Comparison of ENCODE assay signal across 10 cellular contexts in genomic region chr15:75672111-75672602, GRCh38. TPM values are rescaled to one million over a fixed set of nuclear protein-coding genes. Genes with fewer than 3 reads are reported as not detected.
DNase-seq lines count a peak whose midpoint lies in the region; ATAC-seq and TF ChIP-seq lines count a peak whose summit lies in the region.
"Had no signal": no experiment of that assay in that cellular context is flagged by ENCODE, and none has a peak within 500 bp of the region (broad histone marks: within the 10 kb centered on the region; RNA-seq: fewer than 3 reads in every experiment).

No MANE protein-coding gene starts in this region.

- no peak overlapping the region for H3K4me2 ChIP-seq in neuronal stem cell (ENCODE audit: insufficient read depth, low read length, poor library complexity, severe bottlenecking)

- no peak overlapping the region for H3K18ac ChIP-seq in neuronal stem cell (ENCODE audit: low read length)

- H2AFZ ChIP-seq in neuronal stem cell (ENCODE audit: low read length): no peak overlapping the region

- TF ChIP-seq CTCF in fibroblast of the aortic adventitia (IDR thresholded peaks at IDR 0.05; ENCODE audit: insufficient read depth, low read length) (no peak), gastrocnemius medialis (IDR thresholded peaks at IDR 0.05 in 4 of 5, conservative IDR thresholded peaks at IDR 0.05 in 1 of 5) (no peak)
- no peak for TF ChIP-seq CTCF in CD4-positive, alpha-beta T cell (IDR thresholded peaks at IDR 0.05)

- TF ChIP-seq POLR2A in gastrocnemius medialis (IDR thresholded peaks at IDR 0.05): no peak

- H3K27me3 ChIP-seq in SJSA1 (replicated peaks): no peaks in the 10 kb centered on the region
- no peaks in the 10 kb centered on the region for H3K27me3 ChIP-seq in gastrocnemius medialis
- H3K27me3 ChIP-seq in CD4-positive, alpha-beta T cell (ENCODE audit: control insufficient read depth, insufficient read depth, low read length): no peaks in the 10 kb centered on the region
- H3K27me3 ChIP-seq in neuronal stem cell (ENCODE audit: control insufficient read depth in 3 of 3, insufficient read depth in 3 of 3, low read depth in 1 of 3, low read length in 3 of 3): no peaks in the 10 kb centered on the region

- H3K9me3 ChIP-seq in SJSA1 (replicated peaks): no peaks in the 10 kb centered on the region
- no peaks in the 10 kb centered on the region for H3K9me3 ChIP-seq in gastrocnemius medialis
- H3K9me3 ChIP-seq in CD4-positive, alpha-beta T cell (ENCODE audit: control insufficient read depth, low read length): no peaks in the 10 kb centered on the region
- no peaks in the 10 kb centered on the region for H3K9me3 ChIP-seq in neuronal stem cell (replicated peaks in 1 of 2; ENCODE audit: control insufficient read depth in 2 of 2, insufficient read depth in 1 of 2, low read depth in 1 of 2, low read length in 2 of 2)

- peaks cover 1% of the 10 kb centered on the region for H3K79me1 ChIP-seq in neuronal stem cell (ENCODE audit: low read depth, low read length)

- no peaks in the 10 kb centered on the region for H3K9me3 Mint-ChIP-seq in activated naive CD8-positive, alpha-beta T cell treated with anti-CD3 and anti-CD28 coated beads for 36 hours
- H3K9me3 Mint-ChIP-seq in CD4-positive, alpha-beta T cell: no peaks in the 10 kb centered on the region

- no peak overlapping the region for H2BK15ac ChIP-seq in neuronal stem cell (ENCODE audit: low read length)

- WGBS in neuronal stem cell (ENCODE audit: extremely low coverage in 2 of 2, insufficient read length in 2 of 2, insufficient replicate concordance in 1 of 2), 2 donors: no CpG with 5 or more reads among the region's 3 CpGs

- DNase-seq in ELF-1 (ENCODE audit: low read depth, low spot score): peak; percentile 40
- DNase-seq in SJSA1 (ENCODE audit: low read depth in 1 of 2, low spot score in 2 of 2): no peak
- peak; percentile 42 for DNase-seq in fibroblast of the aortic adventitia (ENCODE audit: low read depth)
- DNase-seq in gastrocnemius medialis: no peak
- no peak for DNase-seq in activated naive CD8-positive, alpha-beta T cell treated with anti-CD3 and anti-CD28 coated beads for 36 hours
- no peak for DNase-seq in CD4-positive, alpha-beta T cell
- DNase-seq in neuronal stem cell (ENCODE audit: low spot score): no peak
- DNase-seq in GF-D8 (lab: John Stamatoyannopoulos, UW): no peak
- DNase-seq: NCI-H187 treated with DMSO at 0.1 percent for 48 hours had no signal

- no peak overlapping the region for H4K8ac ChIP-seq in neuronal stem cell (ENCODE audit: low read depth, low read length)

- no peaks in the 10 kb centered on the region for H3K27me3 Mint-ChIP-seq in activated naive CD8-positive, alpha-beta T cell treated with anti-CD3 and anti-CD28 coated beads for 36 hours
- H3K27me3 Mint-ChIP-seq in CD4-positive, alpha-beta T cell: no peaks in the 10 kb centered on the region

- H3K36me3 ChIP-seq in SJSA1 (no peaks in the 10 kb centered on the region), gastrocnemius medialis (no peaks in the 10 kb centered on the region), neuronal stem cell (replicated peaks in 1 of 2; ENCODE audit: control insufficient read depth in 2 of 2, insufficient read depth in 2 of 2, low read length in 2 of 2) (no peaks in the 10 kb centered on the region)

- no peak overlapping the region for H2BK120ac ChIP-seq in neuronal stem cell (ENCODE audit: low read depth, low read length)

- no peak for ATAC-seq in gastrocnemius medialis
- no peak for ATAC-seq in CD4-positive, alpha-beta T cell (ENCODE audit: poor library complexity)

- H4K91ac ChIP-seq in neuronal stem cell (ENCODE audit: low read depth, low read length, poor library complexity): no peak overlapping the region

- H3K36me3 Mint-ChIP-seq in activated naive CD8-positive, alpha-beta T cell treated with anti-CD3 and anti-CD28 coated beads for 36 hours: no peaks in the 10 kb centered on the region
- H3K36me3 Mint-ChIP-seq in CD4-positive, alpha-beta T cell (ENCODE audit: low read depth): no peaks in the 10 kb centered on the region

- H3K27ac ChIP-seq in SJSA1: peak overlapping the region; percentile 78
- peak overlapping the region; percentile 65 to 78 (median 70) for H3K27ac ChIP-seq in gastrocnemius medialis
- H3K27ac ChIP-seq in CD4-positive, alpha-beta T cell (ENCODE audit: low read depth, low read length): no peak overlapping the region
- H3K27ac ChIP-seq in neuronal stem cell (replicated peaks; ENCODE audit: low read length): no peak overlapping the region

- intact Hi-C loops in gastrocnemius medialis (cut with DNase I; ENCODE audit: low total_unique reads): no loop called here
- intact Hi-C loops in CD4-positive, alpha-beta T cell (cut with DNase I, micrococcal nuclease): no loop called here

- H3K4me3 ChIP-seq in SJSA1 (no peak overlapping the region), fibroblast of the aortic adventitia (ENCODE audit: low read depth, low read length) (no peak overlapping the region), gastrocnemius medialis (no peak overlapping the region), neuronal stem cell (ENCODE audit: low read length in 2 of 2) (no peak overlapping the region)

- no peaks in the 10 kb centered on the region for H3K4me1 Mint-ChIP-seq in activated naive CD8-positive, alpha-beta T cell treated with anti-CD3 and anti-CD28 coated beads for 36 hours
- no peaks in the 10 kb centered on the region for H3K4me1 Mint-ChIP-seq in CD4-positive, alpha-beta T cell (ENCODE audit: low read depth)

- H3K4me1 ChIP-seq in SJSA1 (replicated peaks) (peaks cover 37% of the 10 kb centered on the region), gastrocnemius medialis (peaks cover 41 to 51% of the 10 kb centered on the region in 2 donors), neuronal stem cell (ENCODE audit: control insufficient read depth in 2 of 2, insufficient read depth in 1 of 2, low read depth in 1 of 2, low read length in 2 of 2) (peaks cover 6 to 19% of the 10 kb centered on the region in 2 donors)

- H3K4me3 Mint-ChIP-seq in activated naive CD8-positive, alpha-beta T cell treated with anti-CD3 and anti-CD28 coated beads for 36 hours: no peak overlapping the region
- no peak overlapping the region for H3K4me3 Mint-ChIP-seq in CD4-positive, alpha-beta T cell

- no peak overlapping the region for H3K14ac ChIP-seq in neuronal stem cell (ENCODE audit: low read length)

- CTCF ChIA-PET in CD4-positive, alpha-beta T cell (lab: Charles Lee): no interaction called here

- in situ Hi-C loops in gastrocnemius medialis (cut with MboI; ENCODE audit: low sequenced_read_pairs in 4 of 4): no loop called here

- H3K9ac ChIP-seq in neuronal stem cell (ENCODE audit: low read depth, low read length, poor library complexity): no peak overlapping the region

- H3K27ac Mint-ChIP-seq in activated naive CD8-positive, alpha-beta T cell treated with anti-CD3 and anti-CD28 coated beads for 36 hours: no peak overlapping the region
- H3K27ac Mint-ChIP-seq in CD4-positive, alpha-beta T cell: no peak overlapping the region

- no peak overlapping the region for H2BK5ac ChIP-seq in neuronal stem cell (ENCODE audit: low read length)

- H3K4ac ChIP-seq in neuronal stem cell (ENCODE audit: low read length): no peak overlapping the region

- POLR2A ChIA-PET in CD4-positive, alpha-beta T cell (lab: Charles Lee): interaction anchor here (1.6 kb wide), 1 partner anchor 32 kb away, joined by 4 read pairs; the partner anchor contains the start of gene IMP3

- H2BK12ac ChIP-seq in neuronal stem cell (ENCODE audit: low read length): no peak overlapping the region

- no peak overlapping the region for H2AK5ac ChIP-seq in neuronal stem cell (ENCODE audit: low read depth, low read length)

- no peak overlapping the region for H3K23ac ChIP-seq in neuronal stem cell (ENCODE audit: low read depth, low read length, poor library complexity)

RNA-seq across cellular contexts. Expression of gene SNX33, which starts 24.4 kb away (rescaled TPM):
- 4.8 and 6.1 TPM in 2 replicates for total RNA-seq in SJSA1 (2014; rRNA removed; shearing (Covaris generic))
- total RNA-seq in fibroblast of the aortic adventitia (ENCODE audit: low replicate concordance) (27.8 and 35.2 TPM in 2 replicates), gastrocnemius medialis (1 to 10 TPM; 4.9 to 6.7 (median 5.5) TPM)
- total RNA-seq in activated naive CD8-positive, alpha-beta T cell treated with anti-CD3 and anti-CD28 coated beads for 36 hours: 1 to 10 TPM; 2.6 to 3.3 TPM
- total RNA-seq in CD4-positive, alpha-beta T cell: under 1 TPM; 0.59 to 0.82 TPM
- 9.8 TPM for polyA plus RNA-seq in neuronal stem cell (2013, experiment 1 of 2)
- polyA plus RNA-seq in neuronal stem cell (2013, experiment 2 of 2): 10.7 TPM

RNA-seq across cellular contexts. Expression of gene IMP3, which starts 32.1 kb away (rescaled TPM):
- 85.3 and 101 TPM in 2 replicates for total RNA-seq in SJSA1 (2014; rRNA removed; shearing (Covaris generic))
- total RNA-seq in fibroblast of the aortic adventitia (ENCODE audit: low replicate concordance) (81.7 and 82.1 TPM in 2 replicates), gastrocnemius medialis (100 to 1,000 TPM; 110 to 184 (median 153) TPM)
- 100 to 1,000 TPM; 132 to 134 TPM for total RNA-seq in activated naive CD8-positive, alpha-beta T cell treated with anti-CD3 and anti-CD28 coated beads for 36 hours
- total RNA-seq in CD4-positive, alpha-beta T cell: 10 to 100 TPM; 48.4 to 50.4 TPM
- 51.8 TPM for polyA plus RNA-seq in neuronal stem cell (2013, experiment 1 of 2)
- 51.5 TPM for polyA plus RNA-seq in neuronal stem cell (2013, experiment 2 of 2)

RNA-seq across cellular contexts. Expression of gene CSPG4, which starts 40.5 kb away (rescaled TPM):
- total RNA-seq in SJSA1 (2014; rRNA removed; shearing (Covaris generic)): 0.32 and 0.41 TPM in 2 replicates
- total RNA-seq in fibroblast of the aortic adventitia (ENCODE audit: low replicate concordance) (12.0 and 27.8 TPM in 2 replicates), gastrocnemius medialis (100 to 1,000 TPM in 2 of 4 donors, 10 to 100 TPM in 2; 38.2 to 145 (median 88.5) TPM)
- total RNA-seq in activated naive CD8-positive, alpha-beta T cell treated with anti-CD3 and anti-CD28 coated beads for 36 hours: not detected
- not detected for total RNA-seq in CD4-positive, alpha-beta T cell
- 0.11 TPM for polyA plus RNA-seq in neuronal stem cell (2013, experiment 1 of 2)
- 0.10 TPM for polyA plus RNA-seq in neuronal stem cell (2013, experiment 2 of 2)
- total RNA-seq: T-helper 2 cell treated with Interferon-gamma antibody and Interleukin-4, amounts not matched to agents 100 ng/mL and 5 ng/mL, for 36 hours had no signal

RNA-seq across cellular contexts. Expression of gene SNUPN, which starts 46.6 kb away (rescaled TPM):
- 26.0 and 31.7 TPM in 2 replicates for total RNA-seq in SJSA1 (2014; rRNA removed; shearing (Covaris generic))
- 41.5 and 43.3 TPM in 2 replicates for total RNA-seq in fibroblast of the aortic adventitia (ENCODE audit: low replicate concordance)
- 10 to 100 TPM; 14.2 to 18.3 (median 15.9) TPM for total RNA-seq in gastrocnemius medialis
- 10 to 100 TPM; 34.1 to 34.8 TPM for total RNA-seq in activated naive CD8-positive, alpha-beta T cell treated with anti-CD3 and anti-CD28 coated beads for 36 hours
- 10 to 100 TPM; 10.0 to 11.6 TPM for total RNA-seq in CD4-positive, alpha-beta T cell
- 15.5 TPM for polyA plus RNA-seq in neuronal stem cell (2013, experiment 1 of 2)
- polyA plus RNA-seq in neuronal stem cell (2013, experiment 2 of 2): 14.9 TPM

Comparison
In these comparisons a context has a peak if more than half of its experiments do, and no peak if none do; other contexts are left out.
1. DNase-seq: peak in ELF-1 (single experiment) and fibroblast of the aortic adventitia (single experiment); none in SJSA1 (0 of 2), gastrocnemius medialis (0 of 2), activated naive CD8-positive, alpha-beta T cell treated with anti-CD3 and anti-CD28 coated beads for 36 hours (single experiment), CD4-positive, alpha-beta T cell (0 of 10), neuronal stem cell (single experiment) and GF-D8 (single experiment).
2. H3K27ac ChIP-seq: peak in SJSA1 (single experiment) and gastrocnemius medialis (4 of 4); none in CD4-positive, alpha-beta T cell (single experiment) and neuronal stem cell (single experiment).